In genomic region chr22:49676230-49676629, GRCh38 we compare ENCODE assay signal across 30 cellular contexts.
"Had no signal": no experiment of that assay in that cellular context is flagged by ENCODE, and none has a peak within 500 bp of the region (broad histone marks: within the 10 kb centered on the region; RNA-seq: fewer than 3 reads in every experiment).

No MANE protein-coding gene starts in this region.

- H3K36me3 Mint-ChIP-seq: activated naive CD8-positive, alpha-beta T cell treated with anti-CD3 and anti-CD28 coated beads for 36 hours had no signal

- ATAC-seq: activated CD8-positive, alpha-beta T cell treated with anti-CD3 and anti-CD28 coated beads for 36 hours; activated T-cell treated with anti-CD3 and anti-CD28 coated beads, Interleukin-2, amount 50 U/mL, for 4 hours; K562; PC-3 had no signal

- H3K9me3 Mint-ChIP-seq: activated CD4-positive, alpha-beta T cell treated with anti-CD3 and anti-CD28 coated beads, Interleukin-2, amount 10 ng/mL, durations not matched to agents 24 days and 14 days; activated CD8-positive, alpha-beta T cell treated with anti-CD3 and anti-CD28 coated beads for 36 hours; activated naive CD8-positive, alpha-beta T cell treated with anti-CD3 and anti-CD28 coated beads for 36 hours; activated T-cell treated with anti-CD3 and anti-CD28 coated beads, Interleukin-2, amount 50 U/mL, for 4 hours; activated T-helper 1 cell treated with anti-CD3 and anti-CD28 coated beads, Interleukin-12 subunit alpha, Interleukin-12 subunit beta, Interleukin-2, Interleukin-4 antibody, amounts not matched to agents 30 ng/mL and 10 ng/mL and 1 ng/mL, durations not matched to agents 14 hours and 24 hours and 36 hours; T-helper 1 cell treated with Interleukin-12 subunit alpha and Interleukin-12 subunit beta and Interleukin-4 antibody, amounts not matched to agents 30 μg/mL and 1 μg/mL, for 36 hours; T-helper 2 cell treated with Interferon-gamma antibody and Interleukin-4, amounts not matched to agents 5 μg/mL and 100 μg/mL, for 36 hours had no signal

- H3K27ac Mint-ChIP-seq: activated CD4-positive, alpha-beta T cell treated with anti-CD3 and anti-CD28 coated beads, Interleukin-2, amount 10 ng/mL, durations not matched to agents 24 days and 14 days; activated CD8-positive, alpha-beta T cell treated with anti-CD3 and anti-CD28 coated beads for 36 hours; activated naive CD8-positive, alpha-beta T cell treated with anti-CD3 and anti-CD28 coated beads for 36 hours; activated T-helper 1 cell treated with anti-CD3 and anti-CD28 coated beads, Interleukin-12 subunit alpha, Interleukin-12 subunit beta, Interleukin-2, Interleukin-4 antibody, amounts not matched to agents 30 ng/mL and 10 ng/mL and 1 ng/mL, durations not matched to agents 14 hours and 24 hours and 36 hours; T-helper 1 cell treated with Interleukin-12 subunit alpha and Interleukin-12 subunit beta and Interleukin-4 antibody, amounts not matched to agents 30 μg/mL and 1 μg/mL, for 36 hours; T-helper 2 cell treated with Interferon-gamma antibody and Interleukin-4, amounts not matched to agents 5 μg/mL and 100 μg/mL, for 36 hours had no signal

- DNase-seq: activated CD4-positive, alpha-beta T cell treated with anti-CD3 and anti-CD28 coated beads, Interleukin-2, amount 10 ng/mL, durations not matched to agents 24 days and 14 days; activated CD4-positive, alpha-beta T cell treated with anti-CD3 and anti-CD28 coated beads, Interleukin-2, amount 50 U/mL, for 4 hours; activated CD8-positive, alpha-beta memory T cell treated with anti-CD3 and anti-CD28 coated beads, Interleukin-2, amount 50 U/mL, for 4 hours; activated CD8-positive, alpha-beta T cell treated with anti-CD3 and anti-CD28 coated beads for 36 hours; activated naive CD4-positive, alpha-beta T cell; activated naive CD4-positive, alpha-beta T cell treated with anti-CD3 and anti-CD28 coated beads, Interleukin-2, amount 50 U/mL, for 16 hours; activated naive CD8-positive, alpha-beta T cell treated with anti-CD3 and anti-CD28 coated beads for 36 hours; activated T-cell treated with anti-CD3 and anti-CD28 coated beads for 4 hours; activated T-cell treated with anti-CD3 and anti-CD28 coated beads, Interleukin-2, amount 50 U/mL, for 4 hours; amniotic stem cell; brain microvascular endothelial cell; IMR-90; Karpas-422; NCI-H1048; NCI-H1105 treated with DMSO at 0.1 percent for 48 hours; NCI-H1436; NCI-H1694; NCI-H2029; NCI-H510A; NCI-H526; NCI-H748 treated with DMSO at 0.1 percent for 48 hours; NK-92 treated with Interleukin-12 subunit alpha and Interleukin-12 subunit beta, amount 100 ng/mL, for 24 hours; PC-3; RPMI8226; SHP77 treated with DMSO at 0.1 percent for 48 hours; SK-N-SH had no signal

- H3K4me3 Mint-ChIP-seq: activated CD4-positive, alpha-beta T cell treated with anti-CD3 and anti-CD28 coated beads, Interleukin-2, amount 10 ng/mL, durations not matched to agents 24 days and 14 days; activated CD8-positive, alpha-beta T cell treated with anti-CD3 and anti-CD28 coated beads for 36 hours; activated naive CD8-positive, alpha-beta T cell treated with anti-CD3 and anti-CD28 coated beads for 36 hours; activated T-cell treated with anti-CD3 and anti-CD28 coated beads, Interleukin-2, amount 50 U/mL, for 4 hours; activated T-helper 1 cell treated with anti-CD3 and anti-CD28 coated beads, Interleukin-12 subunit alpha, Interleukin-12 subunit beta, Interleukin-2, Interleukin-4 antibody, amounts not matched to agents 30 ng/mL and 10 ng/mL and 1 ng/mL, durations not matched to agents 14 hours and 24 hours and 36 hours; T-helper 1 cell treated with Interleukin-12 subunit alpha and Interleukin-12 subunit beta and Interleukin-4 antibody, amounts not matched to agents 30 μg/mL and 1 μg/mL, for 36 hours; T-helper 2 cell treated with Interferon-gamma antibody and Interleukin-4, amounts not matched to agents 5 μg/mL and 100 μg/mL, for 36 hours had no signal
